ENCODE assay signal across 11 cellular contexts in the genomic region with DNA sequence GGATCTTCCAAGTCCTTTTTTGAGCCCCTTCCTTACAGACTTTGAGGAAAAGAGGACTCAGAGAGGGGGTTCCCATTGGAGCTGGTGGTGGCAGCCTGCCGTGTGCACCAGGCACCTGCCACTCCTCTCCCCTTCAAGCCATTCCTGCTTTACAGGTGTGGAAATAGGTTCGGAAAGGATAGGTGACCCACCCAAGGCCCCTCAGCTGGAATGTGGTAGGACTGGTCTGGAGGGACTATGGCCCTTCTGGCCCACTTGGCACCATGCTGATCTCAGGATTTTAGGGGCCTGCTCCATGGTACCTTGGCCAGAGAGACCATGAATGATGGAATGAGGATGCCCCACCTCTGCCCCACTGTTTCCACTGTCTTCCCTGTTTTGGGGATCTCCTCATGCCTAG. TPM values are rescaled to one million over a fixed set of nuclear protein-coding genes. Genes with fewer than 3 reads are reported as not detected.
DNase-seq lines count a peak whose midpoint lies in the region; ATAC-seq and TF ChIP-seq lines count a peak whose summit lies in the region.
"Had no signal": no experiment of that assay in that cellular context is flagged by ENCODE, and none has a peak within 500 bp of the region (broad histone marks: within the 10 kb centered on the region; RNA-seq: fewer than 3 reads in every experiment).

No MANE protein-coding gene starts in this region.

- CTCF ChIA-PET in activated CD4-positive, alpha-beta T cell treated with anti-CD3 and anti-CD28 coated beads, Interleukin-2, amount 10 ng/mL, durations not matched to agents 7 days and 5 days (lab: Charles Lee): no interaction called here

- H3K36me3 ChIP-seq in left lung (no peaks in the 10 kb centered on the region), suprapubic skin (no peaks in the 10 kb centered on the region), HAP-1 (replicated peaks) (no peaks in the 10 kb centered on the region)

- ATAC-seq in activated T-helper 17 cell treated with anti-CD3 and anti-CD28 coated beads, Interleukin-2, amount 50 U/mL, for 72 hours (replicated peaks): no peak
- peak; percentile 16 for ATAC-seq in left lung

- H3K9me3 ChIP-seq in left lung (no peaks in the 10 kb centered on the region), suprapubic skin (no peaks in the 10 kb centered on the region), HAP-1 (no peaks in the 10 kb centered on the region)

- H3K4me1 ChIP-seq in left lung: peaks cover 11 to 15% of the 10 kb centered on the region in 2 donors
- peaks cover 49% of the 10 kb centered on the region for H3K4me1 ChIP-seq in suprapubic skin
- peaks cover 17% of the 10 kb centered on the region for H3K4me1 ChIP-seq in HAP-1

- peak overlapping the region; percentile 81 for H3K4me3 Mint-ChIP-seq in activated CD4-positive, alpha-beta T cell treated with anti-CD3 and anti-CD28 coated beads, Interleukin-2, amount 10 ng/mL, durations not matched to agents 7 days and 5 days
- H3K4me3 Mint-ChIP-seq in activated T-helper 17 cell treated with anti-CD3 and anti-CD28 coated beads, Interleukin-2, amount 50 U/mL, for 72 hours: peak overlapping the region; percentile 80

- H3K27ac ChIP-seq in left lung: peak overlapping the region; percentile 34 to 35
- H3K27ac ChIP-seq in suprapubic skin: no peak overlapping the region

- in situ Hi-C loops in HAP-1 (cut with MboI; ENCODE audit: low sequenced_read_pairs): no loop called here

- TF ChIP-seq POLR2A in suprapubic skin (IDR thresholded peaks at IDR 0.05): no peak

- H3K4me3 ChIP-seq in left lung (peak overlapping the region in 1 of 2 donors; percentile 46), suprapubic skin (peak overlapping the region; percentile 59), HAP-1 (no peak overlapping the region)

- H3K27me3 ChIP-seq in left lung (peaks cover 0 to 57% of the 10 kb centered on the region in 2 donors), suprapubic skin (peaks cover 15% of the 10 kb centered on the region), HAP-1 (ENCODE audit: low read depth) (no peaks in the 10 kb centered on the region)

- no peak for DNase-seq in activated CD4-positive, alpha-beta T cell treated with anti-CD3 and anti-CD28 coated beads, Interleukin-2, amount 10 ng/mL, durations not matched to agents 7 days and 5 days
- no peak for DNase-seq in activated CD4-positive, alpha-beta T cell treated with anti-CD3 and anti-CD28 coated beads for 1 hour
- DNase-seq in left lung: no peak
- peak in 1 of 2 donors; percentile 34 for DNase-seq in suprapubic skin (ENCODE audit: low spot score in 2 of 2)
- DNase-seq in HAP-1 (ENCODE audit: low spot score in 2 of 2): no peak
- no peak for DNase-seq in NCI-H1105 (lab: John Stamatoyannopoulos, UW)
- DNase-seq in AG20443 (ENCODE audit: low spot score): no peak
- DNase-seq: mesendoderm, NCI-H748 treated with DMSO at 0.1 percent for 48 hours, SW 1271 had no signal

- TF ChIP-seq EP300 in suprapubic skin (IDR thresholded peaks at IDR 0.05): no peak

- H3K4me1 Mint-ChIP-seq in activated CD4-positive, alpha-beta T cell treated with anti-CD3 and anti-CD28 coated beads, Interleukin-2, amount 10 ng/mL, durations not matched to agents 7 days and 5 days: peaks cover 37% of the 10 kb centered on the region
- peaks cover 24% of the 10 kb centered on the region for H3K4me1 Mint-ChIP-seq in activated T-helper 17 cell treated with anti-CD3 and anti-CD28 coated beads, Interleukin-2, amount 50 U/mL, for 72 hours

- H3K27ac Mint-ChIP-seq in activated CD4-positive, alpha-beta T cell treated with anti-CD3 and anti-CD28 coated beads, Interleukin-2, amount 10 ng/mL, durations not matched to agents 7 days and 5 days: no peak overlapping the region
- no peak overlapping the region for H3K27ac Mint-ChIP-seq in activated T-helper 17 cell treated with anti-CD3 and anti-CD28 coated beads, Interleukin-2, amount 50 U/mL, for 72 hours

- H3K9me3 Mint-ChIP-seq in activated CD4-positive, alpha-beta T cell treated with anti-CD3 and anti-CD28 coated beads, Interleukin-2, amount 10 ng/mL, durations not matched to agents 7 days and 5 days: no peaks in the 10 kb centered on the region
- no peaks in the 10 kb centered on the region for H3K9me3 Mint-ChIP-seq in activated T-helper 17 cell treated with anti-CD3 and anti-CD28 coated beads, Interleukin-2, amount 50 U/mL, for 72 hours

- peaks cover 6% of the 10 kb centered on the region for H3K36me3 Mint-ChIP-seq in activated CD4-positive, alpha-beta T cell treated with anti-CD3 and anti-CD28 coated beads, Interleukin-2, amount 10 ng/mL, durations not matched to agents 7 days and 5 days (ENCODE audit: low read depth)
- no peaks in the 10 kb centered on the region for H3K36me3 Mint-ChIP-seq in activated T-helper 17 cell treated with anti-CD3 and anti-CD28 coated beads, Interleukin-2, amount 50 U/mL, for 72 hours (ENCODE audit: low read depth)

- WGBS in suprapubic skin: 70% methylated on average over 2 of the region's 2 CpGs

- POLR2A ChIA-PET in activated CD4-positive, alpha-beta T cell treated with anti-CD3 and anti-CD28 coated beads, Interleukin-2, amount 10 ng/mL, durations not matched to agents 7 days and 5 days (lab: Charles Lee): no interaction called here

- no peak for TF ChIP-seq CTCF in left lung (IDR thresholded peaks at IDR 0.05)
- no peak for TF ChIP-seq CTCF in suprapubic skin (IDR thresholded peaks at IDR 0.05)

- H3K27me3 Mint-ChIP-seq in activated CD4-positive, alpha-beta T cell treated with anti-CD3 and anti-CD28 coated beads, Interleukin-2, amount 10 ng/mL, durations not matched to agents 7 days and 5 days: peaks cover 28% of the 10 kb centered on the region
- peaks cover 3% of the 10 kb centered on the region for H3K27me3 Mint-ChIP-seq in activated T-helper 17 cell treated with anti-CD3 and anti-CD28 coated beads, Interleukin-2, amount 50 U/mL, for 72 hours

- intact Hi-C loops in left lung (cut with DNase I): no loop called here

RNA-seq across cellular contexts. Expression of gene GALNT12, which starts 1.4 kb away (rescaled TPM):
- 10 to 100 TPM in 1 of 2 experiments, 1 to 10 TPM in 1; 9.7 to 10.1 TPM for total RNA-seq in activated CD4-positive, alpha-beta T cell treated with anti-CD3 and anti-CD28 coated beads, Interleukin-2, amount 10 ng/mL, durations not matched to agents 7 days and 5 days
- 1 to 10 TPM; 4.1 to 5.5 TPM for total RNA-seq in activated T-helper 17 cell treated with anti-CD3 and anti-CD28 coated beads, Interleukin-2, amount 50 U/mL, for 72 hours
- total RNA-seq in left lung (10 to 100 TPM; 20.0 to 21.3 TPM), suprapubic skin (1 to 10 TPM; 1.4 to 8.0 (median 5.5) TPM)

RNA-seq across cellular contexts. Expression of gene ANKS6, which starts 12.5 kb away (rescaled TPM):
- total RNA-seq in activated CD4-positive, alpha-beta T cell treated with anti-CD3 and anti-CD28 coated beads, Interleukin-2, amount 10 ng/mL, durations not matched to agents 7 days and 5 days: 1 to 10 TPM; 5.6 to 5.9 TPM
- total RNA-seq in activated T-helper 17 cell treated with anti-CD3 and anti-CD28 coated beads, Interleukin-2, amount 50 U/mL, for 72 hours: 10 to 100 TPM; 10.0 to 11.2 TPM
- total RNA-seq in left lung: 10 to 100 TPM; 23.4 to 26.9 TPM
- total RNA-seq in suprapubic skin: 10 to 100 TPM in 2 of 4 donors, 1 to 10 TPM in 2; 7.0 to 37.8 (median 10.3) TPM
